In genomic region chr10:21517983-21518628, GRCh38 we compare ENCODE assay signal across 8 cellular contexts. TPM values are rescaled to one million over a fixed set of nuclear protein-coding genes. Genes with fewer than 3 reads are reported as not detected.
A peak's percentile ranks its signal among the peaks of the same experiment; 100 is the strongest.
DNase-seq lines count a peak whose midpoint lies in the region; ATAC-seq and TF ChIP-seq lines count a peak whose summit lies in the region.

No MANE protein-coding gene starts in this region.

- no peak overlapping the region for H2AK5ac ChIP-seq in mesenchymal stem cell (ENCODE audit: low read length, severe bottlenecking)

- no peak overlapping the region for H3K4ac ChIP-seq in mesenchymal stem cell (ENCODE audit: low read depth in 1 of 2, low read length in 2 of 2)

- no peaks in the 10 kb centered on the region for H3K9me3 ChIP-seq in NT2/D1 (ENCODE audit: insufficient read depth, low read length)
- H3K9me3 ChIP-seq in mesenchymal stem cell (ENCODE audit: control insufficient read depth, low read length): no peaks in the 10 kb centered on the region

- no peak overlapping the region for H2BK15ac ChIP-seq in mesenchymal stem cell (ENCODE audit: low read depth, poor library complexity, severe bottlenecking)

- H2AFZ ChIP-seq in mesenchymal stem cell (ENCODE audit: low read depth, low read length): no peak overlapping the region

- DNase-seq in activated CD4-positive, alpha-beta T cell treated with anti-CD3 and anti-CD28 coated beads, Interleukin-2, amount 10 ng/mL, durations not matched to agents 7 days and 5 days: no peak
- DNase-seq in activated CD4-positive, alpha-beta T cell treated with anti-CD3 and anti-CD28 coated beads for 1 hour: no peak
- DNase-seq in NT2/D1 (ENCODE audit: low read depth, low spot score) (no peak), cerebellar cortex (ENCODE audit: low spot score) (peak; percentile 69), mesenchymal stem cell (peak; percentile 82), GM10248 (ENCODE audit: extremely low spot score) (no peak)

- no peak overlapping the region for H4K8ac ChIP-seq in mesenchymal stem cell (ENCODE audit: low read length)

- H3K9ac ChIP-seq in NT2/D1 (ENCODE audit: insufficient read length, low read depth) (peak overlapping the region; percentile 86), mesenchymal stem cell (ENCODE audit: low read length) (peak overlapping the region; percentile 92)

- TF ChIP-seq POLR2A in GM18505 (IDR thresholded peaks at IDR 0.05; ENCODE audit: borderline replicate concordance, extremely low read depth, insufficient read depth, insufficient read length): no peak

- H3K36me3 ChIP-seq in NT2/D1 (ENCODE audit: insufficient read depth, insufficient read length, low read length) (no peaks in the 10 kb centered on the region), mesenchymal stem cell (ENCODE audit: control insufficient read depth in 1 of 2, insufficient read depth in 2 of 2, low read depth in 1 of 2, low read length in 2 of 2) (no peaks in the 10 kb centered on the region)

- 1% methylated on average over 12 of the region's 17 CpGs for WGBS in mesenchymal stem cell

- peak overlapping the region; percentile 53 for H3K4me3 ChIP-seq in NT2/D1 (ENCODE audit: insufficient read length, low read depth)
- peak overlapping the region in 1 of 2 experiments; percentile 86 for H3K4me3 ChIP-seq in mesenchymal stem cell (ENCODE audit: insufficient read depth in 1 of 2, low read depth in 1 of 2, low read length in 2 of 2)

- POLR2A ChIA-PET in activated CD4-positive, alpha-beta T cell treated with anti-CD3 and anti-CD28 coated beads, Interleukin-2, amount 10 ng/mL, durations not matched to agents 7 days and 5 days (lab: Charles Lee): interaction anchor here (0.6 kb wide), 1 partner anchor 19 kb away, joined by 5 read pairs; no protein-coding TSS in a partner anchor
- POLR2A ChIA-PET in GM10248 (lab: Yijun Ruan, JAX): interaction anchor here (0.7 kb wide), 1 partner anchor 8 kb away, joined by 3 read pairs; no protein-coding TSS in a partner anchor

- H3K27me3 ChIP-seq in NT2/D1 (ENCODE audit: insufficient read depth, insufficient read length): no peaks in the 10 kb centered on the region
- no peaks in the 10 kb centered on the region for H3K27me3 ChIP-seq in mesenchymal stem cell (ENCODE audit: control insufficient read depth in 1 of 2, insufficient read depth in 1 of 2, low read length in 2 of 2)

- no peak for TF ChIP-seq CTCF in GM10248 (IDR thresholded peaks at IDR 0.05; ENCODE audit: control extremely low read depth, extremely low read depth, low read depth, missing control alignments)

- peaks cover 3% of the 10 kb centered on the region for H3K36me3 Mint-ChIP-seq in activated CD4-positive, alpha-beta T cell treated with anti-CD3 and anti-CD28 coated beads, Interleukin-2, amount 10 ng/mL, durations not matched to agents 7 days and 5 days (ENCODE audit: low read depth)

- H2BK12ac ChIP-seq in mesenchymal stem cell (ENCODE audit: low read length in 2 of 2): no peak overlapping the region

- peak overlapping the region; percentile 41 for H3K27ac ChIP-seq in mesenchymal stem cell (ENCODE audit: low read length, poor library complexity, severe bottlenecking)

- no peak for ATAC-seq in GM18505 (IDR thresholded peaks at IDR 0.05; ENCODE audit: unreplicated experiment)
- ATAC-seq in HG03025 (IDR thresholded peaks at IDR 0.05; ENCODE audit: low FRiP score, unreplicated experiment): no peak

- peak overlapping the region in 1 of 2 experiments; percentile 69 for H3K14ac ChIP-seq in mesenchymal stem cell (ENCODE audit: low read length in 2 of 2)

- H3K79me1 ChIP-seq in mesenchymal stem cell (replicated peaks; ENCODE audit: low read length, poor library complexity, severe bottlenecking): no peaks in the 10 kb centered on the region

- H3K4me1 ChIP-seq in NT2/D1 (ENCODE audit: insufficient read depth, insufficient read length) (no peaks in the 10 kb centered on the region), mesenchymal stem cell (ENCODE audit: control insufficient read depth, insufficient read depth, low read depth, low read length) (peaks cover 4% of the 10 kb centered on the region)

- H3K4me3 Mint-ChIP-seq in activated CD4-positive, alpha-beta T cell treated with anti-CD3 and anti-CD28 coated beads, Interleukin-2, amount 10 ng/mL, durations not matched to agents 7 days and 5 days: peak overlapping the region; percentile 70

- no peak overlapping the region for H2BK5ac ChIP-seq in mesenchymal stem cell (ENCODE audit: low read depth, low read length, poor library complexity, severe bottlenecking)

- peaks cover 42% of the 10 kb centered on the region for H3K4me1 Mint-ChIP-seq in activated CD4-positive, alpha-beta T cell treated with anti-CD3 and anti-CD28 coated beads, Interleukin-2, amount 10 ng/mL, durations not matched to agents 7 days and 5 days

- H3K9me3 Mint-ChIP-seq in activated CD4-positive, alpha-beta T cell treated with anti-CD3 and anti-CD28 coated beads, Interleukin-2, amount 10 ng/mL, durations not matched to agents 7 days and 5 days: no peaks in the 10 kb centered on the region

- no peak overlapping the region for H2BK120ac ChIP-seq in mesenchymal stem cell (ENCODE audit: low read depth, low read length)

- CTCF ChIA-PET in activated CD4-positive, alpha-beta T cell treated with anti-CD3 and anti-CD28 coated beads, Interleukin-2, amount 10 ng/mL, durations not matched to agents 7 days and 5 days (lab: Charles Lee): interaction anchor here (0.6 to 1.7 kb wide), 5 partner anchors 10 to 1937 kb away, joined by 3 to 9 read pairs (median 3); no protein-coding TSS in a partner anchor
- CTCF ChIA-PET in GM10248 (lab: Yijun Ruan, JAX): interaction anchor here (1.0 to 1.4 kb wide), 4 partner anchors 14 to 22 kb away, joined by 3 to 6 read pairs (median 3); no protein-coding TSS in a partner anchor

- H3K18ac ChIP-seq in mesenchymal stem cell (ENCODE audit: low read depth in 1 of 2, low read length in 2 of 2): peak overlapping the region; percentile 34 to 98

- no peak overlapping the region for H3K23ac ChIP-seq in mesenchymal stem cell (ENCODE audit: low read length in 2 of 2)

- no peak overlapping the region for H4K91ac ChIP-seq in mesenchymal stem cell (ENCODE audit: low read length)

- H3K27me3 Mint-ChIP-seq in activated CD4-positive, alpha-beta T cell treated with anti-CD3 and anti-CD28 coated beads, Interleukin-2, amount 10 ng/mL, durations not matched to agents 7 days and 5 days: peaks cover 74% of the 10 kb centered on the region

- H3K4me2 ChIP-seq in mesenchymal stem cell (ENCODE audit: low read length, poor library complexity, severe bottlenecking): peak overlapping the region; percentile 98

- peak overlapping the region; percentile 54 for H3K27ac Mint-ChIP-seq in activated CD4-positive, alpha-beta T cell treated with anti-CD3 and anti-CD28 coated beads, Interleukin-2, amount 10 ng/mL, durations not matched to agents 7 days and 5 days

RNA-seq across cellular contexts. Expression of gene SKIDA1, which starts 7.4 kb away (rescaled TPM):
- total RNA-seq in activated CD4-positive, alpha-beta T cell treated with anti-CD3 and anti-CD28 coated beads, Interleukin-2, amount 10 ng/mL, durations not matched to agents 7 days and 5 days: under 1 TPM; 0.12 to 0.33 TPM
- polyA plus RNA-seq in mesenchymal stem cell (2013, experiment 1 of 2): 1.8 TPM
- 1.8 TPM for polyA plus RNA-seq in mesenchymal stem cell (2013, experiment 2 of 2)

RNA-seq across cellular contexts. Expression of gene MLLT10, which starts 15.9 kb away (rescaled TPM):
- 10 to 100 TPM; 44.1 to 47.2 TPM for total RNA-seq in activated CD4-positive, alpha-beta T cell treated with anti-CD3 and anti-CD28 coated beads, Interleukin-2, amount 10 ng/mL, durations not matched to agents 7 days and 5 days
- polyA plus RNA-seq in mesenchymal stem cell (2013, experiment 1 of 2): 29.2 TPM
- polyA plus RNA-seq in mesenchymal stem cell (2013, experiment 2 of 2): 30.7 TPM

Comparison
In these comparisons a context has a peak if more than half of its experiments do, and no peak if none do; other contexts are left out.
1. DNase-seq: peak in cerebellar cortex (single experiment) and mesenchymal stem cell (single experiment); none in activated CD4-positive, alpha-beta T cell treated with anti-CD3 and anti-CD28 coated beads, Interleukin-2, amount 10 ng/mL, durations not matched to agents 7 days and 5 days (single experiment), activated CD4-positive, alpha-beta T cell treated with anti-CD3 and anti-CD28 coated beads for 1 hour (single experiment), NT2/D1 (single experiment) and GM10248 (single experiment).